ENCODE assay signal across 1 cellular context in the genomic region with DNA sequence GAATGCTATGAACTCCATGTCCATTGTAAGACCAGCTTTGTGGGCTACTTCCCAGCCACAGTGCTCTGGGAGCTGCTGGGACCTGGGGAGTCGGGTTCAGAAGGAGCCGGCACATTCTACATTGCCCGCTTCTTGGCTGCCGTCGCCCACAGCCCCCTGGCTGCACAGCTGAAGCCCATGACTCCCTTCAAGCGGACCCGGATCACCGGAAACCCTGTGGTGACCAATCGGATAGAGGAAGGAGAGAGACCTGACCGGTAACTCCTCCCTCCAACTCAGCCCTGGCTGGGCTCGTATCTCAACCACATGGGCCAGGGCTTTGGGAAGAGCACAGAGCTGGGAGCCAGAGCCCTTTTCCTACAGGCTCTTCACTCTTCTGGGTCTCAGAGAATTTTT.
TF ChIP-seq lines count a peak whose summit lies in the region.

No MANE protein-coding gene starts in this region.

TF ChIP-seq in GM23338, 12 proteins besides CTCF, POLR2A, EP300 and RAD21 (continued from another document):
- TF ChIP-seq, protein P1, sequence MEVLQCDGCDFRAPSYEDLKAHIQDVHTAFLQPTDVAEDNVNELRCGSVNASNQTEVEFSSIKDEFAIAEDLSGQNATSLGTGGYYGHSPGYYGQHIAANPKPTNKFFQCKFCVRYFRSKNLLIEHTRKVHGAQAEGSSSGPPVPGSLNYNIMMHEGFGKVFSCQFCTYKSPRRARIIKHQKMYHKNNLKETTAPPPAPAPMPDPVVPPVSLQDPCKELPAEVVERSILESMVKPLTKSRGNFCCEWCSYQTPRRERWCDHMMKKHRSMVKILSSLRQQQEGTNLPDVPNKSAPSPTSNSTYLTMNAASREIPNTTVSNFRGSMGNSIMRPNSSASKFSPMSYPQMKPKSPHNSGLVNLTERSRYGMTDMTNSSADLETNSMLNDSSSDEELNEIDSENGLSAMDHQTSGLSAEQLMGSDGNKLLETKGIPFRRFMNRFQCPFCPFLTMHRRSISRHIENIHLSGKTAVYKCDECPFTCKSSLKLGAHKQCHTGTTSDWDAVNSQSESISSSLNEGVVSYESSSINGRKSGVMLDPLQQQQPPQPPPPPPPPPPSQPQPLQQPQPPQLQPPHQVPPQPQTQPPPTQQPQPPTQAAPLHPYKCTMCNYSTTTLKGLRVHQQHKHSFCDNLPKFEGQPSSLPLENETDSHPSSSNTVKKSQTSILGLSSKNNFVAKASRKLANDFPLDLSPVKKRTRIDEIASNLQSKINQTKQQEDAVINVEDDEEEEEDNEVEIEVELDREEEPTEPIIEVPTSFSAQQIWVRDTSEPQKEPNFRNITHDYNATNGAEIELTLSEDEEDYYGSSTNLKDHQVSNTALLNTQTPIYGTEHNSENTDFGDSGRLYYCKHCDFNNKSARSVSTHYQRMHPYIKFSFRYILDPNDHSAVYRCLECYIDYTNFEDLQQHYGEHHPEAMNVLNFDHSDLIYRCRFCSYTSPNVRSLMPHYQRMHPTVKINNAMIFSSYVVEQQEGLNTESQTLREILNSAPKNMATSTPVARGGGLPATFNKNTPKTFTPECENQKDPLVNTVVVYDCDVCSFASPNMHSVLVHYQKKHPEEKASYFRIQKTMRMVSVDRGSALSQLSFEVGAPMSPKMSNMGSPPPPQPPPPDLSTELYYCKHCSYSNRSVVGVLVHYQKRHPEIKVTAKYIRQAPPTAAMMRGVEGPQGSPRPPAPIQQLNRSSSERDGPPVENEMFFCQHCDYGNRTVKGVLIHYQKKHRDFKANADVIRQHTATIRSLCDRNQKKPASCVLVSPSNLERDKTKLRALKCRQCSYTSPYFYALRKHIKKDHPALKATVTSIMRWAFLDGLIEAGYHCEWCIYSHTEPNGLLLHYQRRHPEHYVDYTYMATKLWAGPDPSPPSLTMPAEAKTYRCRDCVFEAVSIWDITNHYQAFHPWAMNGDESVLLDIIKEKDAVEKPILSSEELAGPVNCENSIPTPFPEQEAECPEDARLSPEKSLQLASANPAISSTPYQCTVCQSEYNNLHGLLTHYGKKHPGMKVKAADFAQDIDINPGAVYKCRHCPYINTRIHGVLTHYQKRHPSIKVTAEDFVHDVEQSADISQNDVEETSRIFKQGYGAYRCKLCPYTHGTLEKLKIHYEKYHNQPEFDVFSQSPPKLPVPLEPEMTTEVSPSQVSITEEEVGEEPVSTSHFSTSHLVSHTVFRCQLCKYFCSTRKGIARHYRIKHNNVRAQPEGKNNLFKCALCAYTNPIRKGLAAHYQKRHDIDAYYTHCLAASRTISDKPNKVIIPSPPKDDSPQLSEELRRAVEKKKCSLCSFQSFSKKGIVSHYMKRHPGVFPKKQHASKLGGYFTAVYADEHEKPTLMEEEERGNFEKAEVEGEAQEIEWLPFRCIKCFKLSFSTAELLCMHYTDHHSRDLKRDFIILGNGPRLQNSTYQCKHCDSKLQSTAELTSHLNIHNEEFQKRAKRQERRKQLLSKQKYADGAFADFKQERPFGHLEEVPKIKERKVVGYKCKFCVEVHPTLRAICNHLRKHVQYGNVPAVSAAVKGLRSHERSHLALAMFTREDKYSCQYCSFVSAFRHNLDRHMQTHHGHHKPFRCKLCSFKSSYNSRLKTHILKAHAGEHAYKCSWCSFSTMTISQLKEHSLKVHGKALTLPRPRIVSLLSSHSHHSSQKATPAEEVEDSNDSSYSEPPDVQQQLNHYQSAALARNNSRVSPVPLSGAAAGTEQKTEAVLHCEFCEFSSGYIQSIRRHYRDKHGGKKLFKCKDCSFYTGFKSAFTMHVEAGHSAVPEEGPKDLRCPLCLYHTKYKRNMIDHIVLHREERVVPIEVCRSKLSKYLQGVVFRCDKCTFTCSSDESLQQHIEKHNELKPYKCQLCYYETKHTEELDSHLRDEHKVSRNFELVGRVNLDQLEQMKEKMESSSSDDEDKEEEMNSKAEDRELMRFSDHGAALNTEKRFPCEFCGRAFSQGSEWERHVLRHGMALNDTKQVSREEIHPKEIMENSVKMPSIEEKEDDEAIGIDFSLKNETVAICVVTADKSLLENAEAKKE (CRISPR knock-in tag; IDR thresholded peaks at IDR 0.05): no peak
- TF ChIP-seq CREB1 (CRISPR knock-in tag; IDR thresholded peaks at IDR 0.05; ENCODE audit: low read depth) (no peak), ZNF114 (CRISPR knock-in tag; IDR thresholded peaks at IDR 0.05) (no peak), EZH2phosphoT487 (IDR thresholded peaks at IDR 0.05; ENCODE audit: unreplicated experiment) (no peak), EZH2 (IDR thresholded peaks at IDR 0.05; ENCODE audit: low read depth, unreplicated experiment) (no peak)
- TF ChIP-seq, protein P2, sequence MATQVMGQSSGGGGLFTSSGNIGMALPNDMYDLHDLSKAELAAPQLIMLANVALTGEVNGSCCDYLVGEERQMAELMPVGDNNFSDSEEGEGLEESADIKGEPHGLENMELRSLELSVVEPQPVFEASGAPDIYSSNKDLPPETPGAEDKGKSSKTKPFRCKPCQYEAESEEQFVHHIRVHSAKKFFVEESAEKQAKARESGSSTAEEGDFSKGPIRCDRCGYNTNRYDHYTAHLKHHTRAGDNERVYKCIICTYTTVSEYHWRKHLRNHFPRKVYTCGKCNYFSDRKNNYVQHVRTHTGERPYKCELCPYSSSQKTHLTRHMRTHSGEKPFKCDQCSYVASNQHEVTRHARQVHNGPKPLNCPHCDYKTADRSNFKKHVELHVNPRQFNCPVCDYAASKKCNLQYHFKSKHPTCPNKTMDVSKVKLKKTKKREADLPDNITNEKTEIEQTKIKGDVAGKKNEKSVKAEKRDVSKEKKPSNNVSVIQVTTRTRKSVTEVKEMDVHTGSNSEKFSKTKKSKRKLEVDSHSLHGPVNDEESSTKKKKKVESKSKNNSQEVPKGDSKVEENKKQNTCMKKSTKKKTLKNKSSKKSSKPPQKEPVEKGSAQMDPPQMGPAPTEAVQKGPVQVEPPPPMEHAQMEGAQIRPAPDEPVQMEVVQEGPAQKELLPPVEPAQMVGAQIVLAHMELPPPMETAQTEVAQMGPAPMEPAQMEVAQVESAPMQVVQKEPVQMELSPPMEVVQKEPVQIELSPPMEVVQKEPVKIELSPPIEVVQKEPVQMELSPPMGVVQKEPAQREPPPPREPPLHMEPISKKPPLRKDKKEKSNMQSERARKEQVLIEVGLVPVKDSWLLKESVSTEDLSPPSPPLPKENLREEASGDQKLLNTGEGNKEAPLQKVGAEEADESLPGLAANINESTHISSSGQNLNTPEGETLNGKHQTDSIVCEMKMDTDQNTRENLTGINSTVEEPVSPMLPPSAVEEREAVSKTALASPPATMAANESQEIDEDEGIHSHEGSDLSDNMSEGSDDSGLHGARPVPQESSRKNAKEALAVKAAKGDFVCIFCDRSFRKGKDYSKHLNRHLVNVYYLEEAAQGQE (IDR thresholded peaks at IDR 0.05; ENCODE audit: unreplicated experiment): no peak
- TF ChIP-seq, protein P3, sequence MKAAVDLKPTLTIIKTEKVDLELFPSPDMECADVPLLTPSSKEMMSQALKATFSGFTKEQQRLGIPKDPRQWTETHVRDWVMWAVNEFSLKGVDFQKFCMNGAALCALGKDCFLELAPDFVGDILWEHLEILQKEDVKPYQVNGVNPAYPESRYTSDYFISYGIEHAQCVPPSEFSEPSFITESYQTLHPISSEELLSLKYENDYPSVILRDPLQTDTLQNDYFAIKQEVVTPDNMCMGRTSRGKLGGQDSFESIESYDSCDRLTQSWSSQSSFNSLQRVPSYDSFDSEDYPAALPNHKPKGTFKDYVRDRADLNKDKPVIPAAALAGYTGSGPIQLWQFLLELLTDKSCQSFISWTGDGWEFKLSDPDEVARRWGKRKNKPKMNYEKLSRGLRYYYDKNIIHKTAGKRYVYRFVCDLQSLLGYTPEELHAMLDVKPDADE (IDR thresholded peaks at IDR 0.05): no peak
